Comparison of ENCODE assay signal across 1 cellular context in the genomic region with DNA sequence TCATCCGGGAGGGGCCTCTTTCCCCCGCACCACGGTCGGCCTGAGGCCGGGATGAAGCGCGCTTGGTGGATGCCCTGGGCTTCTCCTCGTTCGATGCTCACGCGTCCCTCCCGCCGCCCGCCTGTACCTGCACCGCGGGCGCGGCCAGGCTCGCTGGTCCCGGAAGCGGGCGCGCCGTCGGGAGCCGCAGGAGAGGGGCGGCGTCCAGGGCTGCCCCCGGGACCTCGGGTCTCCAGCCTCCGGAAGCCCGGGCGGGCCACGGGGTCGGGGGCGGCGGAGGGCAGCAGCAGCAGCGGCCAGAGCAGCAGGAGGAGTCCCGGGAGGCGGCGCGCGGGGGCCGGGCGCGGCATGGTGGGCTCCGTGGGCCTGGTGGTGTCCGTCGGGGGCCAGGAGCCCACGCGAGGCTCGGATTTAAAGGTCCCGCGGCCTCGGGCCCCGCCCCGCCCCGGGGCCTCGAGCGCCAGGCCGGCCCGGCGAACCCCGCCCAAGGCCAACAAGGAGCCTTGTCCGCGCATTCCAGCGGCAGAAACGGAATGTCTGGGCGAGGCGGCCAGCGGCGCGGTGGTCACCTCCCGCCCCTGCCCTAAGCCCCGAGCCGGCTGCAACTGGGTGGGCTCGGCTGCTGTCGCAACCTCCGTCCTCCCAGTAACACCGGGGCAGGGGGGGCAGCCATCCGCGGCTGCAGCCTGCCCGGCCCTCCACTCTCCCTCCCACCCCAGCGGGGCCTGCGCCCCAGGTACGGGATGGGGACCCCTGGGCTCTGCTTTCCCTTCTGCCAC.
TF ChIP-seq lines count a peak whose summit lies in the region.

A gene with protein sequence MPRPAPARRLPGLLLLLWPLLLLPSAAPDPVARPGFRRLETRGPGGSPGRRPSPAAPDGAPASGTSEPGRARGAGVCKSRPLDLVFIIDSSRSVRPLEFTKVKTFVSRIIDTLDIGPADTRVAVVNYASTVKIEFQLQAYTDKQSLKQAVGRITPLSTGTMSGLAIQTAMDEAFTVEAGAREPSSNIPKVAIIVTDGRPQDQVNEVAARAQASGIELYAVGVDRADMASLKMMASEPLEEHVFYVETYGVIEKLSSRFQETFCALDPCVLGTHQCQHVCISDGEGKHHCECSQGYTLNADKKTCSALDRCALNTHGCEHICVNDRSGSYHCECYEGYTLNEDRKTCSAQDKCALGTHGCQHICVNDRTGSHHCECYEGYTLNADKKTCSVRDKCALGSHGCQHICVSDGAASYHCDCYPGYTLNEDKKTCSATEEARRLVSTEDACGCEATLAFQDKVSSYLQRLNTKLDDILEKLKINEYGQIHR (minus strand): TSS at position 387 of the 779 bp plus-strand sequence. CDS start 37 bp downstream, at position 350.

TF ChIP-seq in HepG2, 621 proteins besides CTCF, POLR2A, EP300 and RAD21 (continued from another document and continues in another):
- TF ChIP-seq, protein P1, sequence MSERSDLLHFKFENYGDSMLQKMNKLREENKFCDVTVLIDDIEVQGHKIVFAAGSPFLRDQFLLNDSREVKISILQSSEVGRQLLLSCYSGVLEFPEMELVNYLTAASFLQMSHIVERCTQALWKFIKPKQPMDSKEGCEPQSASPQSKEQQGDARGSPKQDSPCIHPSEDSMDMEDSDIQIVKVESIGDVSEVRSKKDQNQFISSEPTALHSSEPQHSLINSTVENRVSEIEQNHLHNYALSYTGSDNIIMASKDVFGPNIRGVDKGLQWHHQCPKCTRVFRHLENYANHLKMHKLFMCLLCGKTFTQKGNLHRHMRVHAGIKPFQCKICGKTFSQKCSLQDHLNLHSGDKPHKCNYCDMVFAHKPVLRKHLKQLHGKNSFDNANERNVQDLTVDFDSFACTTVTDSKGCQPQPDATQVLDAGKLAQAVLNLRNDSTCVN (CRISPR knock-in tag; IDR thresholded peaks at IDR 0.05; ENCODE audit: borderline replicate concordance) = no peak
- TF ChIP-seq ZNF546 (CRISPR knock-in tag; conservative IDR thresholded peaks at IDR 0.05) = peak; percentile 25; the same call in 1 of the 2 replicates
- peak; percentile 28; the same call in 1 of the 2 replicates for TF ChIP-seq ZNF839 (CRISPR knock-in tag; IDR thresholded peaks at IDR 0.05; ENCODE audit: borderline replicate concordance)
- 0 out of 2 replicates have a peak, but pooled peaks have one; percentile 14 for TF ChIP-seq ZSCAN20 (CRISPR knock-in tag; IDR thresholded peaks at IDR 0.05; ENCODE audit: borderline replicate concordance)
- TF ChIP-seq CHCHD3 (CRISPR knock-in tag; IDR thresholded peaks at IDR 0.05) = no peak
- no peak for TF ChIP-seq ZNF816 (CRISPR knock-in tag; IDR thresholded peaks at IDR 0.05; ENCODE audit: borderline replicate concordance)
- TF ChIP-seq, protein P2, sequence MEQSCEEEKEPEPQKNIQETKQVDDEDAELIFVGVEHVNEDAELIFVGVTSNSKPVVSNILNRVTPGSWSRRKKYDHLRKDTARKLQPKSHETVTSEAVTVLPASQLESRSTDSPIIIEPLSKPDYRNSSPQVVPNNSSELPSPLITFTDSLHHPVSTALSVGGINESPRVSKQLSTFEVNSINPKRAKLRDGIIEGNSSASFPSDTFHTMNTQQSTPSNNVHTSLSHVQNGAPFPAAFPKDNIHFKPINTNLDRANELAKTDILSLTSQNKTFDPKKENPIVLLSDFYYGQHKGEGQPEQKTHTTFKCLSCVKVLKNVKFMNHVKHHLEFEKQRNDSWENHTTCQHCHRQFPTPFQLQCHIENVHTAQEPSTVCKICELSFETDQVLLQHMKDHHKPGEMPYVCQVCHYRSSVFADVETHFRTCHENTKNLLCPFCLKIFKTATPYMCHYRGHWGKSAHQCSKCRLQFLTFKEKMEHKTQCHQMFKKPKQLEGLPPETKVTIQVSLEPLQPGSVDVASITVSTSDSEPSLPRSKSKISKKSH (CRISPR knock-in tag; IDR thresholded peaks at IDR 0.05; ENCODE audit: borderline replicate concordance) = peak; percentile 82; the same call in 1 of the 2 replicates
- TF ChIP-seq, protein P3, sequence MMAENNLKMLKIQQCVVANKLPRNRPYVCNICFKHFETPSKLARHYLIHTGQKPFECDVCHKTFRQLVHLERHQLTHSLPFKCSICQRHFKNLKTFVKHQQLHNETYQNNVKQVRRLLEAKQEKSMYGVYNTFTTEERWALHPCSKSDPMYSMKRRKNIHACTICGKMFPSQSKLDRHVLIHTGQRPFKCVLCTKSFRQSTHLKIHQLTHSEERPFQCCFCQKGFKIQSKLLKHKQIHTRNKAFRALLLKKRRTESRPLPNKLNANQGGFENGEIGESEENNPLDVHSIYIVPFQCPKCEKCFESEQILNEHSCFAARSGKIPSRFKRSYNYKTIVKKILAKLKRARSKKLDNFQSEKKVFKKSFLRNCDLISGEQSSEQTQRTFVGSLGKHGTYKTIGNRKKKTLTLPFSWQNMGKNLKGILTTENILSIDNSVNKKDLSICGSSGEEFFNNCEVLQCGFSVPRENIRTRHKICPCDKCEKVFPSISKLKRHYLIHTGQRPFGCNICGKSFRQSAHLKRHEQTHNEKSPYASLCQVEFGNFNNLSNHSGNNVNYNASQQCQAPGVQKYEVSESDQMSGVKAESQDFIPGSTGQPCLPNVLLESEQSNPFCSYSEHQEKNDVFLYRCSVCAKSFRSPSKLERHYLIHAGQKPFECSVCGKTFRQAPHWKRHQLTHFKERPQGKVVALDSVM (CRISPR knock-in tag; IDR thresholded peaks at IDR 0.05) = peak; percentile 66; the same call in 1 of the 2 replicates
- peak; percentile 19; the same call in 1 of the 2 replicates for TF ChIP-seq ZNF121 (CRISPR knock-in tag; IDR thresholded peaks at IDR 0.05)
- TF ChIP-seq GFI1 (CRISPR knock-in tag; IDR thresholded peaks at IDR 0.05; ENCODE audit: borderline replicate concordance) = peak; percentile 40; the same call in 1 of the 2 replicates
- TF ChIP-seq, protein P4, sequence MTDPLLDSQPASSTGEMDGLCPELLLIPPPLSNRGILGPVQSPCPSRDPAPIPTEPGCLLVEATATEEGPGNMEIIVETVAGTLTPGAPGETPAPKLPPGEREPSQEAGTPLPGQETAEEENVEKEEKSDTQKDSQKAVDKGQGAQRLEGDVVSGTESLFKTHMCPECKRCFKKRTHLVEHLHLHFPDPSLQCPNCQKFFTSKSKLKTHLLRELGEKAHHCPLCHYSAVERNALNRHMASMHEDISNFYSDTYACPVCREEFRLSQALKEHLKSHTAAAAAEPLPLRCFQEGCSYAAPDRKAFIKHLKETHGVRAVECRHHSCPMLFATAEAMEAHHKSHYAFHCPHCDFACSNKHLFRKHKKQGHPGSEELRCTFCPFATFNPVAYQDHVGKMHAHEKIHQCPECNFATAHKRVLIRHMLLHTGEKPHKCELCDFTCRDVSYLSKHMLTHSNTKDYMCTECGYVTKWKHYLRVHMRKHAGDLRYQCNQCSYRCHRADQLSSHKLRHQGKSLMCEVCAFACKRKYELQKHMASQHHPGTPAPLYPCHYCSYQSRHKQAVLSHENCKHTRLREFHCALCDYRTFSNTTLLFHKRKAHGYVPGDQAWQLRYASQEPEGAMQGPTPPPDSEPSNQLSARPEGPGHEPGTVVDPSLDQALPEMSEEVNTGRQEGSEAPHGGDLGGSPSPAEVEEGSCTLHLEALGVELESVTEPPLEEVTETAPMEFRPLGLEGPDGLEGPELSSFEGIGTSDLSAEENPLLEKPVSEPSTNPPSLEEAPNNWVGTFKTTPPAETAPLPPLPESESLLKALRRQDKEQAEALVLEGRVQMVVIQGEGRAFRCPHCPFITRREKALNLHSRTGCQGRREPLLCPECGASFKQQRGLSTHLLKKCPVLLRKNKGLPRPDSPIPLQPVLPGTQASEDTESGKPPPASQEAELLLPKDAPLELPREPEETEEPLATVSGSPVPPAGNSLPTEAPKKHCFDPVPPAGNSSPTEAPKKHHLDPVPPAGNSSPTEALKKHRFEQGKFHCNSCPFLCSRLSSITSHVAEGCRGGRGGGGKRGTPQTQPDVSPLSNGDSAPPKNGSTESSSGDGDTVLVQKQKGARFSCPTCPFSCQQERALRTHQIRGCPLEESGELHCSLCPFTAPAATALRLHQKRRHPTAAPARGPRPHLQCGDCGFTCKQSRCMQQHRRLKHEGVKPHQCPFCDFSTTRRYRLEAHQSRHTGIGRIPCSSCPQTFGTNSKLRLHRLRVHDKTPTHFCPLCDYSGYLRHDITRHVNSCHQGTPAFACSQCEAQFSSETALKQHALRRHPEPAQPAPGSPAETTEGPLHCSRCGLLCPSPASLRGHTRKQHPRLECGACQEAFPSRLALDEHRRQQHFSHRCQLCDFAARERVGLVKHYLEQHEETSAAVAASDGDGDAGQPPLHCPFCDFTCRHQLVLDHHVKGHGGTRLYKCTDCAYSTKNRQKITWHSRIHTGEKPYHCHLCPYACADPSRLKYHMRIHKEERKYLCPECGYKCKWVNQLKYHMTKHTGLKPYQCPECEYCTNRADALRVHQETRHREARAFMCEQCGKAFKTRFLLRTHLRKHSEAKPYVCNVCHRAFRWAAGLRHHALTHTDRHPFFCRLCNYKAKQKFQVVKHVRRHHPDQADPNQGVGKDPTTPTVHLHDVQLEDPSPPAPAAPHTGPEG (CRISPR knock-in tag; IDR thresholded peaks at IDR 0.05) = peak; percentile 44; the same call in 1 of the 2 replicates
- TF ChIP-seq, protein P5, sequence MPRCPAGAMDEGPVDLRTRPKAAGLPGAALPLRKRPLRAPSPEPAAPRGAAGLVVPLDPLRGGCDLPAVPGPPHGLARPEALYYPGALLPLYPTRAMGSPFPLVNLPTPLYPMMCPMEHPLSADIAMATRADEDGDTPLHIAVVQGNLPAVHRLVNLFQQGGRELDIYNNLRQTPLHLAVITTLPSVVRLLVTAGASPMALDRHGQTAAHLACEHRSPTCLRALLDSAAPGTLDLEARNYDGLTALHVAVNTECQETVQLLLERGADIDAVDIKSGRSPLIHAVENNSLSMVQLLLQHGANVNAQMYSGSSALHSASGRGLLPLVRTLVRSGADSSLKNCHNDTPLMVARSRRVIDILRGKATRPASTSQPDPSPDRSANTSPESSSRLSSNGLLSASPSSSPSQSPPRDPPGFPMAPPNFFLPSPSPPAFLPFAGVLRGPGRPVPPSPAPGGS (CRISPR knock-in tag; IDR thresholded peaks at IDR 0.05) = peak; percentile 79
- TF ChIP-seq, protein P6, sequence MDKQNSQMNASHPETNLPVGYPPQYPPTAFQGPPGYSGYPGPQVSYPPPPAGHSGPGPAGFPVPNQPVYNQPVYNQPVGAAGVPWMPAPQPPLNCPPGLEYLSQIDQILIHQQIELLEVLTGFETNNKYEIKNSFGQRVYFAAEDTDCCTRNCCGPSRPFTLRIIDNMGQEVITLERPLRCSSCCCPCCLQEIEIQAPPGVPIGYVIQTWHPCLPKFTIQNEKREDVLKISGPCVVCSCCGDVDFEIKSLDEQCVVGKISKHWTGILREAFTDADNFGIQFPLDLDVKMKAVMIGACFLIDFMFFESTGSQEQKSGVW (CRISPR knock-in tag; IDR thresholded peaks at IDR 0.05; ENCODE audit: borderline replicate concordance) = 0 out of 2 replicates have a peak, but pooled peaks have one; percentile 24
- TF ChIP-seq ZNF225 (CRISPR knock-in tag; IDR thresholded peaks at IDR 0.05) = 0 out of 2 replicates have a peak, but pooled peaks have one; percentile 42
- TF ChIP-seq, protein P7, sequence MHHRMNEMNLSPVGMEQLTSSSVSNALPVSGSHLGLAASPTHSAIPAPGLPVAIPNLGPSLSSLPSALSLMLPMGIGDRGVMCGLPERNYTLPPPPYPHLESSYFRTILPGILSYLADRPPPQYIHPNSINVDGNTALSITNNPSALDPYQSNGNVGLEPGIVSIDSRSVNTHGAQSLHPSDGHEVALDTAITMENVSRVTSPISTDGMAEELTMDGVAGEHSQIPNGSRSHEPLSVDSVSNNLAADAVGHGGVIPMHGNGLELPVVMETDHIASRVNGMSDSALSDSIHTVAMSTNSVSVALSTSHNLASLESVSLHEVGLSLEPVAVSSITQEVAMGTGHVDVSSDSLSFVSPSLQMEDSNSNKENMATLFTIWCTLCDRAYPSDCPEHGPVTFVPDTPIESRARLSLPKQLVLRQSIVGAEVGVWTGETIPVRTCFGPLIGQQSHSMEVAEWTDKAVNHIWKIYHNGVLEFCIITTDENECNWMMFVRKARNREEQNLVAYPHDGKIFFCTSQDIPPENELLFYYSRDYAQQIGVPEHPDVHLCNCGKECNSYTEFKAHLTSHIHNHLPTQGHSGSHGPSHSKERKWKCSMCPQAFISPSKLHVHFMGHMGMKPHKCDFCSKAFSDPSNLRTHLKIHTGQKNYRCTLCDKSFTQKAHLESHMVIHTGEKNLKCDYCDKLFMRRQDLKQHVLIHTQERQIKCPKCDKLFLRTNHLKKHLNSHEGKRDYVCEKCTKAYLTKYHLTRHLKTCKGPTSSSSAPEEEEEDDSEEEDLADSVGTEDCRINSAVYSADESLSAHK (CRISPR knock-in tag; IDR thresholded peaks at IDR 0.05; ENCODE audit: borderline replicate concordance) = no peak
- TF ChIP-seq, protein P8, sequence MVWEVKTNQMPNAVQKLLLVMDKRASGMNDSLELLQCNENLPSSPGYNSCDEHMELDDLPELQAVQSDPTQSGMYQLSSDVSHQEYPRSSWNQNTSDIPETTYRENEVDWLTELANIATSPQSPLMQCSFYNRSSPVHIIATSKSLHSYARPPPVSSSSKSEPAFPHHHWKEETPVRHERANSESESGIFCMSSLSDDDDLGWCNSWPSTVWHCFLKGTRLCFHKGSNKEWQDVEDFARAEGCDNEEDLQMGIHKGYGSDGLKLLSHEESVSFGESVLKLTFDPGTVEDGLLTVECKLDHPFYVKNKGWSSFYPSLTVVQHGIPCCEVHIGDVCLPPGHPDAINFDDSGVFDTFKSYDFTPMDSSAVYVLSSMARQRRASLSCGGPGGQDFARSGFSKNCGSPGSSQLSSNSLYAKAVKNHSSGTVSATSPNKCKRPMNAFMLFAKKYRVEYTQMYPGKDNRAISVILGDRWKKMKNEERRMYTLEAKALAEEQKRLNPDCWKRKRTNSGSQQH (CRISPR knock-in tag; IDR thresholded peaks at IDR 0.05; ENCODE audit: low read depth) = peak; percentile 38
- TF ChIP-seq HDAC1 (CRISPR knock-in tag; IDR thresholded peaks at IDR 0.05) = peak; percentile 37; the same call in 1 of the 2 replicates
